ENCODE assay signal across 24 cellular contexts in the genomic region with DNA sequence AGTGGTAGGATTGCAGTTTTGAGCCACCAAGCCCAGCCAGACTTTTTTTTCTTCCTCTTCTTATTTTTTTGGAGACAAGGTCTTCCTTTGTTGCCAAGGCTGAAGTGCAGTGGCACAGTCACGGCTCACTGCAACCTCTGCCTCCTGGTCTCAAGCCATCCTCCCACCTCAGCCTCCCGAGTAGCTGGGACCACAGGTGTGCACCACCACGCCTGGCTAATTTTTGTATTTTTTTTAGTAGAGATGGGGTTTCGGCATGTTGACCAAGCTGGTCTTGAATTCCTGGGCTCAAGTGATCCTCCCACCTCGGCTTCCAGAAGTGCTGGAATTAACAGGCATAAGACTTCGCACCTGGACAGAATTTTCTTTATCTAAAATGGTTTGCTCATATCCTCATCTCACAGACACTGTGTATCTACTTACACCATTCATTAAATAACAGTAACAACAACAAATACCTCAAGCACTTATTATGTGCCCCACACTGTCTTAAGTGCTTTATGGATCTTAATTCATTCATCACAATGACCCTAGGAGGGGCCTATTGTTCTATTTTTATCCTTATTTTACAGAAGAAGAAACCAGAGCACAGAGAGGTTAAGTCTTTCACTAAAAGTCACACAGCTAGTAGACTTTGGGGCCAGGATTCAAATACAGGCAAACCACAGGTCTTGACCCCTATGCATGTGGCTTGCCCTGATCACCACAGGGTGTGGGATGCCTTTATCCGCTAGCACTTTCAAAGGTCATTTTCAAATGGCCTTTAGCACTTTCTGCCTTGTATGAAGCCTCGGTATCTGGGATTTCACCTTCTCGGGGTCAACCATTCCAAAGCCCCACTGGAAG. TPM values are rescaled to one million over a fixed set of nuclear protein-coding genes. Genes with fewer than 3 reads are reported as not detected.
"Had no signal": no experiment of that assay in that cellular context is flagged by ENCODE, and none has a peak within 500 bp of the region (broad histone marks: within the 10 kb centered on the region; RNA-seq: fewer than 3 reads in every experiment).

No MANE protein-coding gene starts in this region.

- H3K4me1 ChIP-seq: pancreas, psoas muscle, suprapubic skin had no signal

- H3K36me3 ChIP-seq: pancreas, suprapubic skin, tibial nerve had no signal

- H3K4me3 Mint-ChIP-seq: activated CD4-positive, alpha-beta memory T cell treated with anti-CD3 and anti-CD28 coated beads, Interleukin-2, amount 10 ng/mL, durations not matched to agents 7 days and 5 days; activated CD4-positive, alpha-beta T cell treated with anti-CD3 and anti-CD28 coated beads, Interleukin-2, amount 10 ng/mL, durations not matched to agents 24 days and 14 days; activated T-cell treated with anti-CD3 and anti-CD28 coated beads, Interleukin-2, amount 50 U/mL, for 4 hours; activated T-helper 17 cell treated with anti-CD3 and anti-CD28 coated beads, Interleukin-2, amount 50 U/mL, for 72 hours; natural killer cell had no signal

- ATAC-seq: activated T-cell treated with anti-CD3 and anti-CD28 coated beads, Interleukin-2, amount 50 U/mL, for 4 hours; activated T-helper 17 cell treated with anti-CD3 and anti-CD28 coated beads, Interleukin-2, amount 50 U/mL, for 72 hours; esophagus mucosa; natural killer cell; pancreas; psoas muscle had no signal

- H3K4me1 Mint-ChIP-seq: activated CD4-positive, alpha-beta memory T cell treated with anti-CD3 and anti-CD28 coated beads, Interleukin-2, amount 10 ng/mL, durations not matched to agents 7 days and 5 days; activated CD4-positive, alpha-beta T cell treated with anti-CD3 and anti-CD28 coated beads, Interleukin-2, amount 10 ng/mL, durations not matched to agents 24 days and 14 days; activated T-helper 17 cell treated with anti-CD3 and anti-CD28 coated beads, Interleukin-2, amount 50 U/mL, for 72 hours; natural killer cell had no signal

- H3K4me3 ChIP-seq: pancreas, psoas muscle, suprapubic skin, tibial nerve had no signal

- H3K9me3 ChIP-seq: pancreas, psoas muscle, suprapubic skin, tibial nerve had no signal

- H3K27ac ChIP-seq: pancreas, psoas muscle, suprapubic skin, tibial nerve, VCaP had no signal

- DNase-seq: activated CD4-positive, alpha-beta memory T cell treated with anti-CD3 and anti-CD28 coated beads, Interleukin-2, amount 10 ng/mL, durations not matched to agents 7 days and 5 days; activated CD4-positive, alpha-beta T cell treated with anti-CD3 and anti-CD28 coated beads, Interleukin-2, amount 10 ng/mL, durations not matched to agents 24 days and 14 days; activated CD4-positive, CD25-positive, alpha-beta regulatory T cell treated with anti-CD3 and anti-CD28 coated beads, Interleukin-2, amount 50 U/mL, for 72 hours; activated gamma-delta T cell treated with Interleukin-2 at 50 U/mL for 16 hours; activated naive CD4-positive, alpha-beta T cell treated with anti-CD3 and anti-CD28 coated beads, Interleukin-2, amount 50 U/mL, for 16 hours; activated T-cell treated with anti-CD3 and anti-CD28 coated beads, Interleukin-2, amount 50 U/mL, for 4 hours; amniotic stem cell; caudate nucleus; cortex of kidney; foreskin fibroblast; hippocampal formation; natural killer cell; pancreas; psoas muscle; stimulated activated CD4-positive, alpha-beta T cell treated with anti-CD3 and anti-CD28 coated beads, Interleukin-15, amount 100 ng/mL, for 24 hours; stimulated activated CD4-positive, alpha-beta T cell treated with anti-CD3 and anti-CD28 coated beads, Interleukin-2, amount 100 ng/mL, for 24 hours; stimulated activated naive CD4-positive, alpha-beta T cell; T-helper 1 cell had no signal

- FAIRE-seq: astrocyte, pancreas had no signal

- H3K27me3 Mint-ChIP-seq: activated CD4-positive, alpha-beta memory T cell treated with anti-CD3 and anti-CD28 coated beads, Interleukin-2, amount 10 ng/mL, durations not matched to agents 7 days and 5 days; activated CD4-positive, alpha-beta T cell treated with anti-CD3 and anti-CD28 coated beads, Interleukin-2, amount 10 ng/mL, durations not matched to agents 24 days and 14 days; activated T-helper 17 cell treated with anti-CD3 and anti-CD28 coated beads, Interleukin-2, amount 50 U/mL, for 72 hours had no signal

- H3K27me3 ChIP-seq: pancreas, suprapubic skin, tibial nerve had no signal

- H3K36me3 Mint-ChIP-seq: natural killer cell had no signal

- H3K27ac Mint-ChIP-seq: activated CD4-positive, alpha-beta memory T cell treated with anti-CD3 and anti-CD28 coated beads, Interleukin-2, amount 10 ng/mL, durations not matched to agents 7 days and 5 days; activated CD4-positive, alpha-beta T cell treated with anti-CD3 and anti-CD28 coated beads, Interleukin-2, amount 10 ng/mL, durations not matched to agents 24 days and 14 days; activated T-helper 17 cell treated with anti-CD3 and anti-CD28 coated beads, Interleukin-2, amount 50 U/mL, for 72 hours; natural killer cell had no signal

RNA-seq across cellular contexts. Expression of a gene that starts 39.6 kb away (rescaled TPM):
- total RNA-seq: activated CD4-positive, alpha-beta memory T cell treated with anti-CD3 and anti-CD28 coated beads, Interleukin-2, amount 10 ng/mL, durations not matched to agents 7 days and 5 days; activated CD4-positive, alpha-beta T cell treated with anti-CD3 and anti-CD28 coated beads, Interleukin-2, amount 10 ng/mL, durations not matched to agents 24 days and 14 days; activated T-helper 17 cell treated with anti-CD3 and anti-CD28 coated beads, Interleukin-2, amount 50 U/mL, for 72 hours had no signal
